ENCODE assay signal across 28 cellular contexts in the genomic region with DNA sequence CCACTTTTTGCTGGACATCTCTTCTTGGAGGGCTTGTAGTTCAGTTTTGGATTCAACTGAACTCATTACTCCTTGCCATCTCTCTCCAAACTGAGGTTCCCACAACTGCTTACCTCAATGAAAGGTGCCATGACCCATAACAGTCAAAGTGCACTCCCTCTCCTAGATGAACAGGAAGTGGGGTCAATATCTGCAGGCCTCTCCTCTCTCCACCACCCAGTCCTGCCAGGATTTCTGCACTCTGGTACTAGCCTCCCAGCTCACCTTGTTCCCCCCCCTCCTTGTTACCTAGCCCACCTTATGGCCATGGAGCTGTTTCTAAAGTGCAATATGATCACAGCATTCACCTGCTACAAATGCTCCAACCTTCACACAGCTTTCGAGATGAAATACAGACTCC.
"Had no signal": no experiment of that assay in that cellular context is flagged by ENCODE, and none has a peak within 500 bp of the region (broad histone marks: within the 10 kb centered on the region; RNA-seq: fewer than 3 reads in every experiment).

No MANE protein-coding gene starts in this region.

- H3K27ac Mint-ChIP-seq: activated CD4-positive, alpha-beta memory T cell treated with anti-CD3 and anti-CD28 coated beads, Interleukin-2, amount 10 ng/mL, durations not matched to agents 7 days and 5 days; activated CD4-positive, alpha-beta T cell treated with anti-CD3 and anti-CD28 coated beads, Interleukin-2, amount 10 ng/mL, durations not matched to agents 7 days and 5 days; activated T-helper 17 cell treated with anti-CD3 and anti-CD28 coated beads, Interleukin-2, amount 50 U/mL, for 72 hours had no signal

- H3K9me3 ChIP-seq: left ventricle myocardium inferior, mucosa of descending colon, pancreas, prostate gland, sigmoid colon, stomach, suprapubic skin, tibial artery had no signal

- DNase-seq: activated CD4-positive, alpha-beta memory T cell treated with anti-CD3 and anti-CD28 coated beads, Interleukin-2, amount 10 ng/mL, durations not matched to agents 7 days and 5 days; activated CD4-positive, alpha-beta T cell treated with anti-CD3 and anti-CD28 coated beads for 1 hour; activated CD4-positive, alpha-beta T cell treated with anti-CD3 and anti-CD28 coated beads, Interleukin-2, amount 10 ng/mL, durations not matched to agents 7 days and 5 days; activated CD8-positive, alpha-beta memory T cell treated with anti-CD3 and anti-CD28 coated beads, Interleukin-2, amount 50 U/mL, for 48 hours; activated gamma-delta T cell treated with Interleukin-2 at 50 U/mL for 16 hours; activated naive CD4-positive, alpha-beta T cell treated with anti-CD3 and anti-CD28 coated beads, Interleukin-2, amount 50 U/mL, for 16 hours; activated T-cell treated with anti-CD3 and anti-CD28 coated beads, Interleukin-2, amount 50 U/mL, for 4 hours; amniotic stem cell; brain microvascular endothelial cell; central memory CD4-positive, alpha-beta T cell; left ventricle myocardium inferior; mucosa of descending colon; pancreas; retina; sigmoid colon; stimulated activated CD4-positive, alpha-beta T cell treated with anti-CD3 and anti-CD28 coated beads, Interleukin-1b, Interleukin-23, amount 100 ng/mL, for 48 hours; stimulated activated naive B cell treated with anti-CD40 and anti-IgM and Interleukin-4, amounts not matched to agents 10 μg/mL and 1 μg/mL and 100 μg/mL, for 72 hours; stomach; T-helper 2 cell; tibial artery had no signal

- H3K27me3 Mint-ChIP-seq: stimulated activated naive B cell treated with anti-CD40 and anti-IgM and Interleukin-4, amounts not matched to agents 10 μg/mL and 1 μg/mL and 100 μg/mL, for 72 hours had no signal

- ATAC-seq: activated T-cell treated with anti-CD3 and anti-CD28 coated beads, Interleukin-2, amount 50 U/mL, for 4 hours; activated T-helper 17 cell treated with anti-CD3 and anti-CD28 coated beads, Interleukin-2, amount 50 U/mL, for 72 hours; mucosa of descending colon; pancreas; stimulated activated naive B cell treated with anti-CD40 and anti-IgM and Interleukin-4, amounts not matched to agents 10 μg/mL and 1 μg/mL and 100 μg/mL, for 72 hours had no signal

- H3K4me3 ChIP-seq: left ventricle myocardium inferior, lung, mucosa of descending colon, pancreas, prostate gland, sigmoid colon, smooth muscle cell, stomach, suprapubic skin, tibial artery had no signal

- H3K27ac ChIP-seq: brain microvascular endothelial cell, left ventricle myocardium inferior, pancreas, prostate gland, sigmoid colon, stomach, suprapubic skin, tibial artery had no signal

- H3K27me3 ChIP-seq: brain microvascular endothelial cell, pancreas, sigmoid colon, suprapubic skin, tibial artery had no signal

- H3K4me3 Mint-ChIP-seq: activated CD4-positive, alpha-beta memory T cell treated with anti-CD3 and anti-CD28 coated beads, Interleukin-2, amount 10 ng/mL, durations not matched to agents 7 days and 5 days; activated CD4-positive, alpha-beta T cell treated with anti-CD3 and anti-CD28 coated beads, Interleukin-2, amount 10 ng/mL, durations not matched to agents 7 days and 5 days; activated T-cell treated with anti-CD3 and anti-CD28 coated beads, Interleukin-2, amount 50 U/mL, for 4 hours; activated T-helper 17 cell treated with anti-CD3 and anti-CD28 coated beads, Interleukin-2, amount 50 U/mL, for 72 hours; stimulated activated naive B cell treated with anti-CD40 and anti-IgM and Interleukin-4, amounts not matched to agents 10 μg/mL and 1 μg/mL and 100 μg/mL, for 72 hours had no signal

- FAIRE-seq: astrocyte, frontal cortex, islet of Langerhans, pancreas had no signal

- H3K4me2 ChIP-seq: smooth muscle cell had no signal

- H3K9me3 Mint-ChIP-seq: activated CD4-positive, alpha-beta memory T cell treated with anti-CD3 and anti-CD28 coated beads, Interleukin-2, amount 10 ng/mL, durations not matched to agents 7 days and 5 days; activated CD4-positive, alpha-beta T cell treated with anti-CD3 and anti-CD28 coated beads, Interleukin-2, amount 10 ng/mL, durations not matched to agents 7 days and 5 days; activated T-cell treated with anti-CD3 and anti-CD28 coated beads, Interleukin-2, amount 50 U/mL, for 4 hours; activated T-helper 17 cell treated with anti-CD3 and anti-CD28 coated beads, Interleukin-2, amount 50 U/mL, for 72 hours; stimulated activated naive B cell treated with anti-CD40 and anti-IgM and Interleukin-4, amounts not matched to agents 10 μg/mL and 1 μg/mL and 100 μg/mL, for 72 hours had no signal

- H3K4me1 ChIP-seq: prostate gland had no signal

- H3K36me3 ChIP-seq: left ventricle myocardium inferior, pancreas, prostate gland, sigmoid colon, stomach, suprapubic skin, tibial artery had no signal
